In genomic region chr14:105338392-105338791, GRCh38 we compare ENCODE assay signal across 16 cellular contexts.
"Had no signal": no experiment of that assay in that cellular context is flagged by ENCODE, and none has a peak within 500 bp of the region (broad histone marks: within the 10 kb centered on the region; RNA-seq: fewer than 3 reads in every experiment).

No MANE protein-coding gene starts in this region.

- DNase-seq: activated CD4-positive, alpha-beta memory T cell treated with anti-CD3 and anti-CD28 coated beads, Interleukin-2, amount 10 ng/mL, durations not matched to agents 7 days and 5 days; activated CD4-positive, alpha-beta T cell treated with anti-CD3 and anti-CD28 coated beads for 36 hours; activated CD8-positive, alpha-beta memory T cell treated with anti-CD3 and anti-CD28 coated beads, Interleukin-2, amount 50 U/mL, for 4 hours; activated naive CD4-positive, alpha-beta T cell; effector memory CD4-positive, alpha-beta T cell; mesendoderm; stimulated activated CD4-positive, alpha-beta T cell treated with anti-CD3 and anti-CD28 coated beads, Interleukin-2, amount 100 ng/mL, for 24 hours; stimulated activated naive CD4-positive, alpha-beta T cell; T-cell; T1000 had no signal

- ATAC-seq: activated CD4-positive, alpha-beta T cell treated with anti-CD3 and anti-CD28 coated beads for 36 hours; T-cell had no signal

- FAIRE-seq: astrocyte, colon had no signal

- H3K27me3 ChIP-seq: testis had no signal

- H3K4me1 Mint-ChIP-seq: activated CD4-positive, alpha-beta memory T cell treated with anti-CD3 and anti-CD28 coated beads, Interleukin-2, amount 10 ng/mL, durations not matched to agents 7 days and 5 days had no signal

- H3K27ac Mint-ChIP-seq: activated CD4-positive, alpha-beta memory T cell treated with anti-CD3 and anti-CD28 coated beads, Interleukin-2, amount 10 ng/mL, durations not matched to agents 7 days and 5 days; activated CD4-positive, alpha-beta T cell treated with anti-CD3 and anti-CD28 coated beads for 36 hours; activated T-helper 1 cell treated with anti-CD3 and anti-CD28 coated beads, Interleukin-12 subunit alpha, Interleukin-12 subunit beta, Interleukin-2, Interleukin-4 antibody, amounts not matched to agents 30 ng/mL and 10 ng/mL and 1 ng/mL, durations not matched to agents 14 hours and 24 hours and 36 hours; T-cell had no signal

- H3K4me3 Mint-ChIP-seq: activated CD4-positive, alpha-beta memory T cell treated with anti-CD3 and anti-CD28 coated beads, Interleukin-2, amount 10 ng/mL, durations not matched to agents 7 days and 5 days; activated CD4-positive, alpha-beta T cell treated with anti-CD3 and anti-CD28 coated beads for 36 hours; activated T-helper 1 cell treated with anti-CD3 and anti-CD28 coated beads, Interleukin-12 subunit alpha, Interleukin-12 subunit beta, Interleukin-2, Interleukin-4 antibody, amounts not matched to agents 30 ng/mL and 10 ng/mL and 1 ng/mL, durations not matched to agents 14 hours and 24 hours and 36 hours; T-cell had no signal

- H3K4me3 ChIP-seq: SK-N-MC, testis had no signal

- H3K27ac ChIP-seq: epithelial cell of prostate, SK-N-MC, testis had no signal

- H3K9me3 Mint-ChIP-seq: activated CD4-positive, alpha-beta memory T cell treated with anti-CD3 and anti-CD28 coated beads, Interleukin-2, amount 10 ng/mL, durations not matched to agents 7 days and 5 days; activated T-helper 1 cell treated with anti-CD3 and anti-CD28 coated beads, Interleukin-12 subunit alpha, Interleukin-12 subunit beta, Interleukin-2, Interleukin-4 antibody, amounts not matched to agents 30 ng/mL and 10 ng/mL and 1 ng/mL, durations not matched to agents 14 hours and 24 hours and 36 hours; T-cell had no signal

- H3K9me3 ChIP-seq: testis had no signal

- H3K27me3 Mint-ChIP-seq: activated CD4-positive, alpha-beta memory T cell treated with anti-CD3 and anti-CD28 coated beads, Interleukin-2, amount 10 ng/mL, durations not matched to agents 7 days and 5 days; activated CD4-positive, alpha-beta T cell treated with anti-CD3 and anti-CD28 coated beads for 36 hours; T-cell had no signal
